In the genomic region with DNA sequence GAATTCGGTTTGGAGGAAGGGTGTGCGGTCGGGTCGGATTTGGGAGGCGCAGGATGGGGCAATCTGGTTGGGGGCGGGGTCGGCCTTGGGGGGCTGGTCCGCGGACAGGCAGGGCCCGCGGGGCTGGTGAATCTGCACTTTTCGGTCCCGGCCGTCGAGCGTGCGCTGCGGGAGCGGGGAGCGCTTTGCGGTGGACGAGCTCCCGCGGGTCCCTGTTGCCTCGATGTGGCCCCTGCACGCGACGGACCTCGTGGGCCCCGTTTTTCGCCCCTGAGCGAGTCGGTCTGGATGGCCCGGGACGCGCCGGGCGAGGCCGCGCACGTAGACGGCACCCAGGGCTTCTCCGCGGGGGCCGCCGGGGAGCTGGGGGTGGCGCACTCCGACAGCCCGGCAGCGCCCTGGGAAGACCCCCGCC, we compare ENCODE assay signal across 8 cellular contexts.
DNase-seq lines count a peak whose midpoint lies in the region; ATAC-seq lines count a peak whose summit lies in the region.

No MANE protein-coding gene starts in this region.

- ATAC-seq in HG03342 (IDR thresholded peaks at IDR 0.05; ENCODE audit: unreplicated experiment): no peak

- no peaks in the 10 kb centered on the region for H3K9me3 ChIP-seq in iPS DF 6.9 (ENCODE audit: control insufficient read depth, insufficient read depth, low read length)

- H3K4me3 ChIP-seq in iPS DF 6.9 (ENCODE audit: low read length): peak overlapping the region; percentile 97

- H3K27me3 ChIP-seq in iPS DF 6.9 (ENCODE audit: control insufficient read depth, insufficient read depth, low read length): no peaks in the 10 kb centered on the region

- H3K4me1 ChIP-seq in iPS DF 6.9 (ENCODE audit: control insufficient read depth, insufficient read depth, low read length): peaks cover 5% of the 10 kb centered on the region

- no CpG with 5 or more reads among the region's 51 CpGs for WGBS in iPS DF 6.9 (ENCODE audit: insufficient coverage, insufficient read length)

- peak; percentile 59 to 61 for DNase-seq in stimulated activated CD4-positive, alpha-beta T cell treated with anti-CD3 and anti-CD28 coated beads, Interleukin-2, amount 100 ng/mL, for 24 hours
- no peak for DNase-seq in stimulated activated CD4-positive, alpha-beta T cell treated with anti-CD3 and anti-CD28 coated beads, Interleukin-2, amount 100 ng/mL, for 48 hours
- DNase-seq in iPS DF 6.9 (ENCODE audit: low read depth, low spot score): no peak
- DNase-seq in stimulated activated CD4-positive, alpha-beta T cell treated with anti-CD3 and anti-CD28 coated beads, Interleukin-4, amount 100 ng/mL, for 1 hour: peak; percentile 53
- no peak for DNase-seq in NOMO-1 treated with dmso at 0.1 percent for 144 hours (lab: John Stamatoyannopoulos, UW; ENCODE audit: unreplicated experiment)
- no peak for DNase-seq in NCI-H446 (lab: John Stamatoyannopoulos, UW)

- peaks cover 13% of the 10 kb centered on the region for H3K36me3 ChIP-seq in iPS DF 6.9 (ENCODE audit: control insufficient read depth, insufficient read depth, low read length)

- H3K27ac ChIP-seq in angular gyrus (ENCODE audit: low read depth, low read length): peak overlapping the region; percentile 97
- H3K27ac ChIP-seq in iPS DF 6.9 (ENCODE audit: low read length): no peak overlapping the region

Comparison
In these comparisons a context has a peak if more than half of its experiments do, and no peak if none do; other contexts are left out.
1. DNase-seq: peak in stimulated activated CD4-positive, alpha-beta T cell treated with anti-CD3 and anti-CD28 coated beads, Interleukin-2, amount 100 ng/mL, for 24 hours (2 of 2) and stimulated activated CD4-positive, alpha-beta T cell treated with anti-CD3 and anti-CD28 coated beads, Interleukin-4, amount 100 ng/mL, for 1 hour (single experiment); none in stimulated activated CD4-positive, alpha-beta T cell treated with anti-CD3 and anti-CD28 coated beads, Interleukin-2, amount 100 ng/mL, for 48 hours (0 of 2), iPS DF 6.9 (single experiment), NOMO-1 treated with dmso at 0.1 percent for 144 hours (single experiment) and NCI-H446 (0 of 2).